3 cellular contexts compared by ENCODE assay signal in genomic region chr10:112294169-112294568, GRCh38.
TF ChIP-seq lines count a peak whose summit lies in the region.

No MANE protein-coding gene starts in this region.

TF ChIP-seq in HepG2, 621 proteins besides CTCF, POLR2A, EP300 and RAD21:
- no peak for TF ChIP-seq ZNF772 (CRISPR knock-in tag; IDR thresholded peaks at IDR 0.05)
- TF ChIP-seq ADNP (CRISPR knock-in tag; IDR thresholded peaks at IDR 0.05) = 0 out of 2 replicates have a peak, but pooled peaks have one; percentile 52
- TF ChIP-seq DRAP1 (CRISPR knock-in tag; IDR thresholded peaks at IDR 0.05) = no peak
- peak; percentile 87; the same call in 1 of the 2 replicates for TF ChIP-seq CHD4 (IDR thresholded peaks at IDR 0.05; ENCODE audit: borderline replicate concordance, low read length)
- peak; percentile 72 for TF ChIP-seq ZMYM3 (CRISPR knock-in tag; IDR thresholded peaks at IDR 0.05)
- TF ChIP-seq KDM1A (CRISPR knock-in tag; IDR thresholded peaks at IDR 0.05) = peak; percentile 75; the same call in 1 of the 2 replicates
- TF ChIP-seq ZNF629 (CRISPR knock-in tag; conservative IDR thresholded peaks at IDR 0.05) = peak; percentile 95

TF ChIP-seq in SK-N-SH treated with all-trans-retinoic acid at 6 μM for 48 hours, 23 proteins besides CTCF, POLR2A, EP300 and RAD21:
- TF ChIP-seq ZNF70 (CRISPR knock-in tag; IDR thresholded peaks at IDR 0.05) = no peak
- TF ChIP-seq ZFP30 (CRISPR knock-in tag; IDR thresholded peaks at IDR 0.05) = no peak
- 0 out of 2 replicates have a peak, but pooled peaks have one; percentile 31 for TF ChIP-seq TCF4 (CRISPR knock-in tag; IDR thresholded peaks at IDR 0.05; ENCODE audit: borderline replicate concordance)
- no peak for TF ChIP-seq TSHZ2 (CRISPR knock-in tag; IDR thresholded peaks at IDR 0.05)

TF ChIP-seq in K562, 482 proteins besides CTCF, POLR2A, EP300 and RAD21:
- TF ChIP-seq PCBP1 (IDR thresholded peaks at IDR 0.05; ENCODE audit: low read depth, low read length, poor library complexity, severe bottlenecking) (no peak), ZNF282 (CRISPR knock-in tag; IDR thresholded peaks at IDR 0.05) (no peak), ZNF766 (CRISPR knock-in tag; conservative IDR thresholded peaks at IDR 0.05) (no peak), TRIM28 (IDR thresholded peaks at IDR 0.05) (no peak), ZNF121 (CRISPR knock-in tag; conservative IDR thresholded peaks at IDR 0.05) (no peak), RBM25 (IDR thresholded peaks at IDR 0.05; ENCODE audit: low read depth, low read length, severe bottlenecking) (peak; percentile 74), SLC30A9 (CRISPR knock-in tag; IDR thresholded peaks at IDR 0.05) (no peak), BCOR (IDR thresholded peaks at IDR 0.05) (peak; percentile 40; the same call in 1 of the 2 replicates)
